ENCODE assay signal across 7 cellular contexts in genomic region chr1:148345617-148346259, GRCh38.
DNase-seq lines count a peak whose midpoint lies in the region; ATAC-seq and TF ChIP-seq lines count a peak whose summit lies in the region.
"Not testable (repeated sequence)": the region's sequence is repeated elsewhere in the genome, so short reads cannot be mapped to it uniquely, and the experiment has no call there.

No MANE protein-coding gene starts in this region.

- TF ChIP-seq POLR2A in IMR-90 (IDR thresholded peaks at IDR 0.05; ENCODE audit: low read depth, low read length), result not testable (repeated sequence)

- H3K27ac ChIP-seq in IMR-90 (ENCODE audit: insufficient read depth, low read length); PC-9; left ventricle myocardium inferior (replicated peaks): not testable (repeated sequence)

- ATAC-seq in IMR-90 (ENCODE audit: low read depth), result peak; percentile 66
- ATAC-seq in activated CD8-positive, alpha-beta T cell treated with anti-CD3 and anti-CD28 coated beads, Interleukin-2, amount 10 ng/mL, durations not matched to agents 7 days and 5 days, result not testable (repeated sequence)

- not testable (repeated sequence) for H2BK20ac ChIP-seq in IMR-90 (ENCODE audit: low read depth, low read length)

- in situ Hi-C loops in IMR-90 (cut with MboI; ENCODE audit: low sequenced_read_pairs), result not testable (repeated sequence)

- not testable (repeated sequence) for H3K14ac ChIP-seq in IMR-90 (replicated peaks; ENCODE audit: low read depth, low read length)

- H3K4me2 ChIP-seq in IMR-90 (ENCODE audit: low read depth, low read length); PC-9: not testable (repeated sequence)

- not testable (repeated sequence) for H3K9ac ChIP-seq in IMR-90 (ENCODE audit: low read depth, low read length)

- not testable (repeated sequence) for H3K9me2 ChIP-seq in PC-9 (ENCODE audit: insufficient read depth)

- H3K27ac Mint-ChIP-seq in activated CD8-positive, alpha-beta T cell treated with anti-CD3 and anti-CD28 coated beads, Interleukin-2, amount 10 ng/mL, durations not matched to agents 7 days and 5 days; osteocyte (ENCODE audit: unreplicated experiment): not testable (repeated sequence)

- POLR2A ChIA-PET in IMR-90 (lab: Charles Lee; ENCODE audit: unreplicated experiment); PC-9 (lab: Charles Lee; ENCODE audit: unreplicated experiment): not testable (repeated sequence)
- POLR2A ChIA-PET in activated CD8-positive, alpha-beta T cell treated with anti-CD3 and anti-CD28 coated beads, Interleukin-2, amount 10 ng/mL, durations not matched to agents 7 days and 5 days (lab: Charles Lee), result interaction anchor here (1.1 to 1.7 kb wide), 2 partner anchors 12 to 43 kb away, joined by 3 to 14 read pairs; no protein-coding TSS in a partner anchor

- H4K5ac ChIP-seq in IMR-90 (ENCODE audit: low read depth, low read length), result not testable (repeated sequence)

- H2BK5ac ChIP-seq in IMR-90 (ENCODE audit: low read depth, low read length, poor library complexity, severe bottlenecking), result not testable (repeated sequence)

- not testable (repeated sequence) for H2AK5ac ChIP-seq in IMR-90 (ENCODE audit: low read depth, low read length)

- not testable (repeated sequence) for H3K79me1 ChIP-seq in IMR-90 (ENCODE audit: low read depth in 1 of 2, low read length in 2 of 2)

- not testable (repeated sequence) for H3K36me3 Mint-ChIP-seq in activated CD8-positive, alpha-beta T cell treated with anti-CD3 and anti-CD28 coated beads, Interleukin-2, amount 10 ng/mL, durations not matched to agents 7 days and 5 days (ENCODE audit: low read depth); osteocyte (ENCODE audit: unreplicated experiment)

- not testable (repeated sequence) for H3K79me2 ChIP-seq in PC-9 (ENCODE audit: low read depth)

- H3K9me3 Mint-ChIP-seq in activated CD8-positive, alpha-beta T cell treated with anti-CD3 and anti-CD28 coated beads, Interleukin-2, amount 10 ng/mL, durations not matched to agents 7 days and 5 days (ENCODE audit: insufficient read depth); osteocyte (ENCODE audit: unreplicated experiment): not testable (repeated sequence)

- not testable (repeated sequence) for H2AFZ ChIP-seq in IMR-90 (replicated peaks; ENCODE audit: low read length, poor library complexity); PC-9

- not testable (repeated sequence) for H4K91ac ChIP-seq in IMR-90 (ENCODE audit: insufficient read depth, low read depth, low read length)

- DNase-seq in ELF-1 (ENCODE audit: low read depth, low spot score) (peak; percentile 74), IMR-90 (peak; percentile 55), cerebellar cortex (ENCODE audit: low spot score) (peak; percentile 41)
- DNase-seq in PC-9; left ventricle myocardium inferior; osteocyte (ENCODE audit: extremely low spot score, unreplicated experiment): not testable (repeated sequence)
- DNase-seq in activated CD8-positive, alpha-beta T cell treated with anti-CD3 and anti-CD28 coated beads, Interleukin-2, amount 10 ng/mL, durations not matched to agents 7 days and 5 days, result peak; percentile 52

- CTCF ChIA-PET in IMR-90 (lab: Yijun Ruan, JAX), result interaction anchor here (0.6 to 1.1 kb wide), 3 partner anchors 9 to 12 kb away, joined by 3 to 4 read pairs (median 3); no protein-coding TSS in a partner anchor
- CTCF ChIA-PET in PC-9 (lab: Charles Lee), result not testable (repeated sequence)
- CTCF ChIA-PET in activated CD8-positive, alpha-beta T cell treated with anti-CD3 and anti-CD28 coated beads, Interleukin-2, amount 10 ng/mL, durations not matched to agents 7 days and 5 days (lab: Charles Lee), result interaction anchor here (0.7 to 3.4 kb wide), 8 partner anchors 9 to 662 kb away, joined by 3 to 17 read pairs (median 6); no protein-coding TSS in a partner anchor

- TF ChIP-seq CTCF in IMR-90 (conservative IDR thresholded peaks at IDR 0.05; ENCODE audit: low read depth, low read length) (peak; percentile 43), PC-9 (conservative IDR thresholded peaks at IDR 0.05) (peak; percentile 71), left ventricle myocardium inferior (IDR thresholded peaks at IDR 0.05; ENCODE audit: borderline replicate concordance) (peak; percentile 58), osteocyte (IDR thresholded peaks at IDR 0.05) (peak; percentile 64)

- H3K4me3 Mint-ChIP-seq in activated CD8-positive, alpha-beta T cell treated with anti-CD3 and anti-CD28 coated beads, Interleukin-2, amount 10 ng/mL, durations not matched to agents 7 days and 5 days; osteocyte (ENCODE audit: unreplicated experiment): not testable (repeated sequence)

- H4K20me1 ChIP-seq in IMR-90 (ENCODE audit: insufficient read depth, low read length); PC-9 (ENCODE audit: insufficient read depth): not testable (repeated sequence)

- not testable (repeated sequence) for H3K23ac ChIP-seq in IMR-90 (ENCODE audit: low read depth, low read length)

- TF ChIP-seq RAD21 in IMR-90 (IDR thresholded peaks at IDR 0.05; ENCODE audit: low read length), result peak; percentile 42

- intact Hi-C loops in IMR-90 (cut with micrococcal nuclease), result loop anchor here (2.0 kb wide), 1 partner anchor 37 kb away; no protein-coding TSS in a partner anchor
- intact Hi-C loops in PC-9 (cut with micrococcal nuclease; ENCODE audit: unreplicated experiment); left ventricle myocardium inferior (cut with micrococcal nuclease): not testable (repeated sequence)

- H2BK120ac ChIP-seq in IMR-90 (ENCODE audit: low read depth, low read length), result not testable (repeated sequence)

- not testable (repeated sequence) for H3K4me1 ChIP-seq in IMR-90 (ENCODE audit: control insufficient read depth, insufficient read depth, low read length); left ventricle myocardium inferior
- H3K4me1 ChIP-seq in PC-9 (replicated peaks; ENCODE audit: insufficient read depth), result peaks cover 26% of the 10 kb centered on the region

- peaks cover 17% of the 10 kb centered on the region for H3K27me3 ChIP-seq in IMR-90 (ENCODE audit: control insufficient read depth, insufficient read depth, low read length)
- not testable (repeated sequence) for H3K27me3 ChIP-seq in PC-9 (ENCODE audit: insufficient read depth, low read depth)
- H3K27me3 ChIP-seq in left ventricle myocardium inferior (ENCODE audit: low read depth), result peaks cover 49% of the 10 kb centered on the region

- H3F3A ChIP-seq in PC-9 (ENCODE audit: insufficient read depth, low read depth), result peaks cover 11% of the 10 kb centered on the region; the same call in 1 of the 2 replicates

- WGBS in IMR-90 (ENCODE audit: extremely low coverage in 2 of 2, insufficient read length in 1 of 2), 2 experiments, result no CpG with 5 or more reads among the region's 3 CpGs

- not testable (repeated sequence) for H3K9me1 ChIP-seq in IMR-90 (ENCODE audit: insufficient read depth, low read length)

- not testable (repeated sequence) for H3K18ac ChIP-seq in IMR-90 (ENCODE audit: low read depth, low read length)

- not testable (repeated sequence) for H3K56ac ChIP-seq in IMR-90 (ENCODE audit: extremely low read depth, insufficient read depth, low read length)

- not testable (repeated sequence) for H2AK9ac ChIP-seq in IMR-90 (replicated peaks; ENCODE audit: low read depth, low read length, poor library complexity)

- H3K9me3 ChIP-seq in IMR-90 (ENCODE audit: control insufficient read depth, insufficient read depth, low read length); PC-9 (ENCODE audit: insufficient read depth, low read depth); left ventricle myocardium inferior (replicated peaks): not testable (repeated sequence)

- not testable (repeated sequence) for H3K36me3 ChIP-seq in IMR-90 (ENCODE audit: control insufficient read depth, insufficient read depth, low read length); PC-9 (ENCODE audit: low read depth); left ventricle myocardium inferior

- not testable (repeated sequence) for H3K4me1 Mint-ChIP-seq in activated CD8-positive, alpha-beta T cell treated with anti-CD3 and anti-CD28 coated beads, Interleukin-2, amount 10 ng/mL, durations not matched to agents 7 days and 5 days (ENCODE audit: low read depth); osteocyte (ENCODE audit: unreplicated experiment)

- peaks cover 39% of the 10 kb centered on the region for H3K27me3 Mint-ChIP-seq in activated CD8-positive, alpha-beta T cell treated with anti-CD3 and anti-CD28 coated beads, Interleukin-2, amount 10 ng/mL, durations not matched to agents 7 days and 5 days (ENCODE audit: low read depth)
- peaks cover 67% of the 10 kb centered on the region for H3K27me3 Mint-ChIP-seq in osteocyte (ENCODE audit: unreplicated experiment)

- dilution Hi-C loops in IMR-90 (cut with HindIII; ENCODE audit: low sequenced_read_pairs, unreplicated experiment), result not testable (repeated sequence)

- H4K8ac ChIP-seq in IMR-90 (ENCODE audit: low read depth in 2 of 2, low read length in 2 of 2), result not testable (repeated sequence)

- not testable (repeated sequence) for H3K4ac ChIP-seq in IMR-90 (ENCODE audit: low read depth, low read length)

- not testable (repeated sequence) for H3K4me3 ChIP-seq in IMR-90 (ENCODE audit: insufficient read depth, low read depth, low read length); PC-9; left ventricle myocardium inferior

- BruUV-seq in IMR-90 (replicated peaks; lab: Mats Ljungman, UMichigan); PC-9 (replicated peaks; lab: Mats Ljungman, UMichigan): not testable (repeated sequence)

- H2BK15ac ChIP-seq in IMR-90 (ENCODE audit: low read depth, low read length), result not testable (repeated sequence)

TF ChIP-seq in IMR-90, 13 proteins besides CTCF, POLR2A, EP300 and RAD21:
- TF ChIP-seq SMC3 (IDR thresholded peaks at IDR 0.05; ENCODE audit: low read depth, low read length), result peak; percentile 29; the same call in 1 of the 2 replicates
